Comparison of ENCODE assay signal across 20 cellular contexts in genomic region chr11:34909955-34910354, GRCh38. TPM values are rescaled to one million over a fixed set of nuclear protein-coding genes. Genes with fewer than 3 reads are reported as not detected.
DNase-seq lines count a peak whose midpoint lies in the region; ATAC-seq, FAIRE-seq and TF ChIP-seq lines count a peak whose summit lies in the region.
"Had no signal": no experiment of that assay in that cellular context is flagged by ENCODE, and none has a peak within 500 bp of the region (broad histone marks: within the 10 kb centered on the region; RNA-seq: fewer than 3 reads in every experiment).

No MANE protein-coding gene starts in this region.

- TF ChIP-seq CTCF in Loucy (conservative IDR thresholded peaks at IDR 0.05; ENCODE audit: low read length) (no peak), VCaP (conservative IDR thresholded peaks at IDR 0.05) (no peak), mucosa of descending colon (IDR thresholded peaks at IDR 0.05) (no peak), kidney (IDR thresholded peaks at IDR 0.05; ENCODE audit: borderline replicate concordance, extremely low read depth, insufficient read depth) (no peak)
- TF ChIP-seq CTCF in activated CD8-positive, alpha-beta T cell treated with anti-CD3 and anti-CD28 coated beads for 36 hours (IDR thresholded peaks at IDR 0.05): no peak

- no peaks in the 10 kb centered on the region for H3K27me3 Mint-ChIP-seq in activated CD8-positive, alpha-beta T cell treated with anti-CD3 and anti-CD28 coated beads for 36 hours
- H3K27me3 Mint-ChIP-seq: CD4-positive, alpha-beta memory T cell had no signal

- H3K27me3 ChIP-seq in BLaER1 (no peaks in the 10 kb centered on the region), Loucy (ENCODE audit: insufficient read depth, low read length, poor library complexity, severe bottlenecking) (no peaks in the 10 kb centered on the region)
- H3K27me3 ChIP-seq: testis had no signal

- DNase-seq in mucosa of descending colon (no peak), kidney (no peak), KG1 (lab: John Stamatoyannopoulos, UW) (no peak), Kasumi-1 (lab: John Stamatoyannopoulos, UW) (no peak)
- no peak for DNase-seq in activated CD8-positive, alpha-beta T cell treated with anti-CD3 and anti-CD28 coated beads for 36 hours
- DNase-seq: activated CD4-positive, alpha-beta T cell treated with anti-CD3 and anti-CD28 coated beads, Interleukin-2, amount 50 U/mL, for 48 hours; activated naive CD4-positive, alpha-beta T cell; aorta; CD4-positive, alpha-beta memory T cell; DMS79; erythroblast; midbrain; NCI-H2081 treated with DMSO at 0.1 percent for 48 hours; NCI-H524; Right ventricle myocardium superior; testis had no signal

- H3K9me3 ChIP-seq in BLaER1 (peaks cover 40% of the 10 kb centered on the region), Loucy (ENCODE audit: insufficient read depth, low read depth, low read length) (no peaks in the 10 kb centered on the region), mucosa of descending colon (no peaks in the 10 kb centered on the region), kidney (ENCODE audit: control insufficient read depth in 1 of 2, low read length in 2 of 2) (no peaks in the 10 kb centered on the region)
- H3K9me3 ChIP-seq: testis had no signal

- intact Hi-C loops in mucosa of descending colon (cut with DNase I, micrococcal nuclease) (loop anchor here in 1 of 2 donors (10.0 kb wide), 1 partner anchor 325 kb away; no protein-coding TSS in a partner anchor), kidney (cut with DNase I) (no loop called here)
- intact Hi-C loops in activated CD8-positive, alpha-beta T cell treated with anti-CD3 and anti-CD28 coated beads for 36 hours (cut with micrococcal nuclease): no loop called here

- peaks cover 58% of the 10 kb centered on the region for H3K4me1 ChIP-seq in BLaER1
- H3K4me1 ChIP-seq in Loucy (ENCODE audit: insufficient read depth, low read length, poor library complexity, severe bottlenecking): peaks cover 54% of the 10 kb centered on the region
- peaks cover 6% of the 10 kb centered on the region for H3K4me1 ChIP-seq in mucosa of descending colon (ENCODE audit: low read depth)
- H3K4me1 ChIP-seq in kidney (ENCODE audit: control insufficient read depth in 1 of 2, insufficient read depth in 1 of 2, low read depth in 1 of 2, low read length in 2 of 2): no peaks in the 10 kb centered on the region

- no peaks in the 10 kb centered on the region for H3F3A ChIP-seq in Loucy (ENCODE audit: low read depth)

- ATAC-seq in mucosa of descending colon: peak; percentile 46
- no peak for ATAC-seq in activated CD8-positive, alpha-beta T cell treated with anti-CD3 and anti-CD28 coated beads for 36 hours

- peaks cover 16% of the 10 kb centered on the region for H3K36me3 Mint-ChIP-seq in activated CD8-positive, alpha-beta T cell treated with anti-CD3 and anti-CD28 coated beads for 36 hours (ENCODE audit: low read depth)

- no peak overlapping the region for H3K27ac Mint-ChIP-seq in activated CD8-positive, alpha-beta T cell treated with anti-CD3 and anti-CD28 coated beads for 36 hours
- H3K27ac Mint-ChIP-seq: CD4-positive, alpha-beta memory T cell had no signal

- H4K20me1 ChIP-seq in BLaER1 (peaks cover 24% of the 10 kb centered on the region), Loucy (ENCODE audit: insufficient read depth, low read length, poor library complexity, severe bottlenecking) (peaks cover 5% of the 10 kb centered on the region)

- no peak overlapping the region for H2AFZ ChIP-seq in Loucy (ENCODE audit: low read length)

- peaks cover 9% of the 10 kb centered on the region for H3K4me1 Mint-ChIP-seq in activated CD8-positive, alpha-beta T cell treated with anti-CD3 and anti-CD28 coated beads for 36 hours (ENCODE audit: low read depth)

- CTCF ChIA-PET in activated CD8-positive, alpha-beta T cell treated with anti-CD3 and anti-CD28 coated beads for 36 hours (lab: Charles Lee): interaction anchor here (1.3 kb wide), 1 partner anchor 482 kb away, joined by 3 read pairs; no protein-coding TSS in a partner anchor

- H3K9ac ChIP-seq in BLaER1 (no peak overlapping the region), Loucy (ENCODE audit: low read depth, low read length, poor library complexity, severe bottlenecking) (no peak overlapping the region), kidney (ENCODE audit: low read length in 2 of 2) (no peak overlapping the region)

- POLR2A ChIA-PET in activated CD8-positive, alpha-beta T cell treated with anti-CD3 and anti-CD28 coated beads for 36 hours (lab: Charles Lee): no interaction called here

- no peaks in the 10 kb centered on the region for H3K9me2 ChIP-seq in Loucy (replicated peaks; ENCODE audit: low read depth, low read length)

- H3K4me3 Mint-ChIP-seq in activated CD8-positive, alpha-beta T cell treated with anti-CD3 and anti-CD28 coated beads for 36 hours: no peak overlapping the region
- H3K4me3 Mint-ChIP-seq: CD4-positive, alpha-beta memory T cell; neural crest cell had no signal

- H3K4me2 ChIP-seq in BLaER1: peak overlapping the region; percentile 80
- H3K4me2 ChIP-seq in Loucy (ENCODE audit: low read depth, low read length, poor library complexity, severe bottlenecking): peak overlapping the region; percentile 39

- H3K9me3 Mint-ChIP-seq in activated CD8-positive, alpha-beta T cell treated with anti-CD3 and anti-CD28 coated beads for 36 hours: no peaks in the 10 kb centered on the region

- H3K4me3 ChIP-seq in BLaER1 (no peak overlapping the region), Loucy (ENCODE audit: low read length, poor library complexity, severe bottlenecking) (no peak overlapping the region), mucosa of descending colon (no peak overlapping the region), kidney (ENCODE audit: low read length in 2 of 2) (no peak overlapping the region)
- H3K4me3 ChIP-seq: testis had no signal

- H3K79me2 ChIP-seq in Loucy (ENCODE audit: insufficient read depth, low read length): peaks cover 62% of the 10 kb centered on the region

- peak overlapping the region; percentile 63; the same call in 1 of the 2 replicates for H3K27ac ChIP-seq in BLaER1
- peak overlapping the region; percentile 69 for H3K27ac ChIP-seq in VCaP
- H3K27ac ChIP-seq in kidney (ENCODE audit: low read depth in 2 of 2, low read length in 2 of 2): no peak overlapping the region
- H3K27ac ChIP-seq: testis had no signal

- no peak for FAIRE-seq in kidney (lab: Jason Lieb, UNC)

- H3K36me3 ChIP-seq in BLaER1 (peaks cover 42% of the 10 kb centered on the region), Loucy (ENCODE audit: insufficient read depth, low read length) (no peaks in the 10 kb centered on the region), mucosa of descending colon (ENCODE audit: low read depth) (no peaks in the 10 kb centered on the region), kidney (ENCODE audit: control insufficient read depth in 1 of 2, insufficient read depth in 2 of 2, low read length in 2 of 2) (no peaks in the 10 kb centered on the region)

RNA-seq across cellular contexts. Expression of gene APIP, which starts 6.2 kb away (rescaled TPM):
- total RNA-seq in mucosa of descending colon: 10 to 100 TPM; 22.7 to 59.4 (median 44.9) TPM
- 26.5 TPM for total RNA-seq in kidney
- 53.6 TPM for polyA plus RNA-seq in kidney (ENCODE audit: insufficient read depth, low read depth, low replicate concordance)
- total RNA-seq in activated CD8-positive, alpha-beta T cell treated with anti-CD3 and anti-CD28 coated beads for 36 hours: 10 to 100 TPM; 34.4 to 39.0 TPM

RNA-seq across cellular contexts. Expression of gene PDHX, which starts 6.5 kb away (rescaled TPM):
- 10 to 100 TPM; 39.4 to 44.3 (median 42.1) TPM for total RNA-seq in mucosa of descending colon
- total RNA-seq in kidney: 32.6 TPM
- 29.6 TPM for polyA plus RNA-seq in kidney (ENCODE audit: insufficient read depth, low read depth, low replicate concordance)
- 10 to 100 TPM; 37.1 to 37.4 TPM for total RNA-seq in activated CD8-positive, alpha-beta T cell treated with anti-CD3 and anti-CD28 coated beads for 36 hours

Comparison
In these comparisons a context has a peak if more than half of its experiments do, and no peak if none do; other contexts are left out.
1. H3K27ac ChIP-seq: peak in BLaER1 (single experiment) and VCaP (single experiment); none in kidney (0 of 2).